In the genomic region with DNA sequence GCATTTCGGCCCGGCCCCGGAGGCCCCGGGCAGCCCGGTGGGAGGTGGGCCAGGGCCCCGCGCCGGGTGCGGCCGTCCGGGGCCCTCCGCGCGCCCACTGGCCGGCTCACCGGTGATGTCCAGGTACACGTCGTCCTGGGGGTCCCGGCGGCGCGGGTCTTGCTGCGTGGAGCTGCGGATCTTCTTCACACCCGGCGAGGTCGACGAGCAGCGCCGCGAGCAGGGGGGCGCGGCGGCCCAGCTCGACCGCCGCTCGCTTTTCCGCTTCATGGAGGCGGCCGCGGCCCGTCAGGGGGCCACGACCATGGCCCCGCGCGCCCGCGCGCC, we compare ENCODE assay signal across 8 cellular contexts. TPM values are rescaled to one million over a fixed set of nuclear protein-coding genes. Genes with fewer than 3 reads are reported as not detected.
DNase-seq lines count a peak whose midpoint lies in the region; TF ChIP-seq lines count a peak whose summit lies in the region.

No MANE protein-coding gene starts in this region.

- TF ChIP-seq CTCF in foreskin fibroblast (IDR thresholded peaks at IDR 0.05; ENCODE audit: low read depth, low read length) (no peak), nephron progenitor cell (IDR thresholded peaks at IDR 0.05) (no peak), GM13977 (IDR thresholded peaks at IDR 0.05; ENCODE audit: extremely low read depth, insufficient read depth, missing control alignments) (no peak)

- H3K27me3 Mint-ChIP-seq in nephron progenitor cell (ENCODE audit: low read depth, poor library complexity), result peaks cover 3% of the 10 kb centered on the region

- H3K27me3 ChIP-seq in SJCRH30, result no peaks in the 10 kb centered on the region
- no peaks in the 10 kb centered on the region for H3K27me3 ChIP-seq in rectal smooth muscle tissue (ENCODE audit: control insufficient read depth, insufficient read depth, low read length)

- no peak overlapping the region for H3K9ac ChIP-seq in rectal smooth muscle tissue (ENCODE audit: low read length)

- no peak overlapping the region for H3K4me3 Mint-ChIP-seq in nephron progenitor cell

- in situ Hi-C loops in GM13977 (cut with MboI; ENCODE audit: low pct_unique_long_range_greater_than_20kb, low sequenced_read_pairs, unreplicated experiment), result no loop called here

- H3K36me3 ChIP-seq in SJCRH30, result no peaks in the 10 kb centered on the region
- H3K36me3 ChIP-seq in rectal smooth muscle tissue (ENCODE audit: control insufficient read depth, insufficient read depth, low read length), result no peaks in the 10 kb centered on the region

- H3K4me1 ChIP-seq in SJCRH30, result no peaks in the 10 kb centered on the region
- no peaks in the 10 kb centered on the region for H3K4me1 ChIP-seq in rectal smooth muscle tissue (ENCODE audit: control insufficient read depth, insufficient read depth, low read length)

- peak in 1 of 2 experiments; percentile 18 for DNase-seq in SJCRH30
- no peak for DNase-seq in foreskin fibroblast
- DNase-seq in NCI-H1930 (lab: John Stamatoyannopoulos, UW), result no peak
- no peak for DNase-seq in T-helper 2 cell
- no peak for DNase-seq in nephron progenitor cell
- no peak for DNase-seq in GM13977 (ENCODE audit: low spot score)

- H3K9me3 ChIP-seq in SJCRH30 (replicated peaks), result no peaks in the 10 kb centered on the region

- H3K27ac ChIP-seq in SJCRH30 (peak overlapping the region; percentile 83; the same call in 1 of the 2 replicates), rectal smooth muscle tissue (ENCODE audit: low read depth, low read length) (peak overlapping the region; percentile 69)

- H3K4me1 Mint-ChIP-seq in nephron progenitor cell, result peaks cover 61% of the 10 kb centered on the region

- peak overlapping the region; percentile 16; the same call in 1 of the 2 replicates for H3K4me3 ChIP-seq in GM08714 (ENCODE audit: low read length)
- H3K4me3 ChIP-seq in SJCRH30, result peak overlapping the region; percentile 80
- H3K4me3 ChIP-seq in foreskin fibroblast (ENCODE audit: low read depth in 1 of 2, low read length in 2 of 2), result peak overlapping the region; percentile 71 to 72
- peak overlapping the region; percentile 66 for H3K4me3 ChIP-seq in rectal smooth muscle tissue (ENCODE audit: low read length)

- H3K27ac Mint-ChIP-seq in nephron progenitor cell, result no peak overlapping the region

- H3K9me3 Mint-ChIP-seq in nephron progenitor cell, result no peaks in the 10 kb centered on the region

- H3K36me3 Mint-ChIP-seq in nephron progenitor cell (ENCODE audit: low read depth), result no peaks in the 10 kb centered on the region

RNA-seq across cellular contexts. Expression of a gene that starts 0.6 kb away (rescaled TPM):
- total RNA-seq in SJCRH30 (2014; rRNA removed; shearing (Covaris generic)), result 36.1 and 37.1 TPM in 2 replicates

RNA-seq across cellular contexts. Expression of a gene that starts 36.0 kb away (rescaled TPM):
- 12.2 and 12.5 TPM in 2 replicates for total RNA-seq in SJCRH30 (2014; rRNA removed; shearing (Covaris generic))

Comparison
In these comparisons a context has a peak if more than half of its experiments do, and no peak if none do; other contexts are left out.
1. H3K4me3 ChIP-seq: peak in every context shown above with its lines; median percentile 80 in SJCRH30; 72 in foreskin fibroblast; 66 in rectal smooth muscle tissue; 16 in GM08714.